11 cellular contexts compared by ENCODE assay signal in the genomic region with DNA sequence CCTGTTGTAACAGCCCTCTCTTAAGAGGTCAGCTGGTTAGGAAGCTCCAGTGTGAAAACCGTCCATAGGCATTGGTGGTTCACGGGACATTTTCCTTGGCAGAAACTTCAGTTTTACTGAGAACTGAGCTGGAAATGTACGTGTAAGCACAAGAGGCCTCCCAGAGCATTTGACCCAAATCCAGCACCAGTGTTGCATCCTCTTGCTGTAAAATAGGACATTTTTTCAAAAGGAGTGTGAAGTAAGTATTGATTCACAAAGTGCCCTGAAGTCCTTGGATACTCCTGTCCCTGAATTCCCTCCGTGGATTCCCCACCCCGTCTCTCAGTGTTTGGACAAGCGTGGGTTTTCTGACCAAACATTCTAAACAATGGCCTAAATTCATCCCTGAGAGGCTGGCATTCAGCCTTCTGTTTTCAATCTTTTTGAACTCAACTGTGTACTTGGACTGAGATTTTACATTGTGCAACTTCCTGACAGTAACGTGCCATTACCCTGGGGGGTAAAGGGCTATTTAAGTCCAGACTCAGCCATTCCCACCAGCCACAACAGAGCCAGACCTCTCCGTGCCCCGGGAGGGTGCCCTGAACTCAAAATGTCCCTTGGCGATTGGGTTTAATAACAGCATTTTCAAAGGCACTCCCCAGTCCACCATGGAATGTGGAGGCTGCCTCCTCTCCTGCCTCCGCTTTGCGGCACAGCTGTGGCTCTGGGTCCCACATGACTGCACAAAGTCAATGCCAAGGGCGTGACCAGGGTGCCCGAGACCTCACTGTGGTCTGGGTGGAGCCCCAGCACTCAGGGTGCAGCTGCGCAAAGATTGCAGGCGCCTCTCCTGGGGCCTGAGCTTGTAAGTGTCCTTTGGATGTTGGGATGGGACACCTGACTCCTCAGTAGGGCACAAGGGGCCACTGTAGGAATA.
DNase-seq lines count a peak whose midpoint lies in the region; ATAC-seq and TF ChIP-seq lines count a peak whose summit lies in the region.
"Had no signal": no experiment of that assay in that cellular context is flagged by ENCODE, and none has a peak within 500 bp of the region (broad histone marks: within the 10 kb centered on the region; RNA-seq: fewer than 3 reads in every experiment).

No MANE protein-coding gene starts in this region.

- H3K27me3 Mint-ChIP-seq in stimulated activated naive CD8-positive, alpha-beta T cell treated with anti-CD3 and anti-CD28 coated beads, Interleukin-15, amount 100 ng/mL, for 72 hours = peaks cover 39% of the 10 kb centered on the region
- H3K27me3 Mint-ChIP-seq in nephron (ENCODE audit: low read depth) = peaks cover 11% of the 10 kb centered on the region
- no peaks in the 10 kb centered on the region for H3K27me3 Mint-ChIP-seq in T-helper 2 cell treated with Interferon-gamma antibody and Interleukin-4, amounts not matched to agents 5 μg/mL and 100 μg/mL, for 36 hours (ENCODE audit: low read depth)

- no peak overlapping the region for H3K4me3 Mint-ChIP-seq in stimulated activated naive CD8-positive, alpha-beta T cell treated with anti-CD3 and anti-CD28 coated beads, Interleukin-15, amount 100 ng/mL, for 72 hours
- H3K4me3 Mint-ChIP-seq in nephron = no peak overlapping the region
- no peak overlapping the region for H3K4me3 Mint-ChIP-seq in T-helper 2 cell treated with Interferon-gamma antibody and Interleukin-4, amounts not matched to agents 5 μg/mL and 100 μg/mL, for 36 hours

- no peak for TF ChIP-seq EP300 in transverse colon (IDR thresholded peaks at IDR 0.05; ENCODE audit: low read depth)

- H3K9me3 Mint-ChIP-seq in stimulated activated naive CD8-positive, alpha-beta T cell treated with anti-CD3 and anti-CD28 coated beads, Interleukin-15, amount 100 ng/mL, for 72 hours = peaks cover 7 to 8% of the 10 kb centered on the region in 2 donors
- no peaks in the 10 kb centered on the region for H3K9me3 Mint-ChIP-seq in nephron
- no peaks in the 10 kb centered on the region for H3K9me3 Mint-ChIP-seq in T-helper 2 cell treated with Interferon-gamma antibody and Interleukin-4, amounts not matched to agents 5 μg/mL and 100 μg/mL, for 36 hours

- no peaks in the 10 kb centered on the region for H3K36me3 Mint-ChIP-seq in nephron (ENCODE audit: low read depth)
- H3K36me3 Mint-ChIP-seq in T-helper 2 cell treated with Interferon-gamma antibody and Interleukin-4, amounts not matched to agents 5 μg/mL and 100 μg/mL, for 36 hours (ENCODE audit: low read depth) = no peaks in the 10 kb centered on the region

- no peaks in the 10 kb centered on the region for H3K27me3 ChIP-seq in transverse colon

- no peaks in the 10 kb centered on the region for H3K4me1 Mint-ChIP-seq in stimulated activated naive CD8-positive, alpha-beta T cell treated with anti-CD3 and anti-CD28 coated beads, Interleukin-15, amount 100 ng/mL, for 72 hours
- peaks cover 15% of the 10 kb centered on the region for H3K4me1 Mint-ChIP-seq in nephron
- no peaks in the 10 kb centered on the region for H3K4me1 Mint-ChIP-seq in T-helper 2 cell treated with Interferon-gamma antibody and Interleukin-4, amounts not matched to agents 5 μg/mL and 100 μg/mL, for 36 hours (ENCODE audit: low read depth)

- TF ChIP-seq POLR2A in transverse colon (IDR thresholded peaks at IDR 0.05) = no peak

- peak overlapping the region; percentile 27 to 54 for H3K27ac Mint-ChIP-seq in stimulated activated naive CD8-positive, alpha-beta T cell treated with anti-CD3 and anti-CD28 coated beads, Interleukin-15, amount 100 ng/mL, for 72 hours
- peak overlapping the region in 2 of 3 experiments; percentile 73 to 81 for H3K27ac Mint-ChIP-seq in nephron
- H3K27ac Mint-ChIP-seq in T-helper 2 cell treated with Interferon-gamma antibody and Interleukin-4, amounts not matched to agents 5 μg/mL and 100 μg/mL, for 36 hours = no peak overlapping the region

- in situ Hi-C loops in transverse colon (cut with MboI; ENCODE audit: low pct_ligation_motif_present in 1 of 4, low pct_unique_long_range_greater_than_20kb in 1 of 4, low sequenced_read_pairs in 3 of 4) = no loop called here

- H3K9me3 ChIP-seq in transverse colon = no peaks in the 10 kb centered on the region

- TF ChIP-seq CTCF in nephron (IDR thresholded peaks at IDR 0.05; ENCODE audit: unreplicated experiment in 3 of 3) (no peak), transverse colon (IDR thresholded peaks at IDR 0.05) (no peak)

- 34 to 40% methylated on average over 1 to 16 of the region's 16 CpGs for WGBS in transverse colon (ENCODE audit: low coverage in 1 of 2), 2 donors

- H3K4me3 ChIP-seq in transverse colon = no peak overlapping the region

- ATAC-seq in stimulated activated naive CD8-positive, alpha-beta T cell treated with anti-CD3 and anti-CD28 coated beads, Interleukin-15, amount 100 ng/mL, for 72 hours = no peak
- no peak for ATAC-seq in stimulated activated naive CD8-positive, alpha-beta T cell treated with anti-CD3 and anti-CD28 coated beads, Interleukin-15, Interleukin-2, amounts not matched to agents 100 U/mL and 50 U/mL, for 24 hours

- H3K27ac ChIP-seq in transverse colon = peak overlapping the region in 1 of 4 donors; percentile 9

- intact Hi-C loops in transverse colon (cut with DNase I; ENCODE audit: low total_unique reads) = no loop called here

- no peaks in the 10 kb centered on the region for H3K36me3 ChIP-seq in transverse colon

- DNase-seq in stimulated activated naive CD8-positive, alpha-beta T cell treated with anti-CD3 and anti-CD28 coated beads, Interleukin-15, amount 100 ng/mL, for 72 hours = no peak
- no peak for DNase-seq in stimulated activated naive CD8-positive, alpha-beta T cell treated with anti-CD3 and anti-CD28 coated beads, Interleukin-15, Interleukin-2, amounts not matched to agents 100 U/mL and 50 U/mL, for 24 hours
- DNase-seq in fibroblast of gingiva (ENCODE audit: low read depth) (peak; percentile 32), activated T-cell treated with anti-CD3 and anti-CD28 coated beads for 4 hours (no peak), transverse colon (no peak), SKM-1 (lab: John Stamatoyannopoulos, UW; ENCODE audit: unreplicated experiment) (no peak)
- no peak for DNase-seq in T-helper 2 cell treated with Interferon-gamma antibody and Interleukin-4, amounts not matched to agents 5 μg/mL and 100 μg/mL, for 36 hours (ENCODE audit: low spot score)
- DNase-seq: activated T-cell treated with anti-CD3 and anti-CD28 coated beads, Interleukin-2, amount 50 U/mL, for 1 hour; NCI-H2081; SW 1271 had no signal

- H3K4me1 ChIP-seq in transverse colon = peaks cover 0 to 11% (median 4%) of the 10 kb centered on the region in 4 donors
